Comparison of ENCODE assay signal across 27 cellular contexts in genomic region chrX:20230406-20230805, GRCh38. TPM values are rescaled to one million over a fixed set of nuclear protein-coding genes. Genes with fewer than 3 reads are reported as not detected.
DNase-seq lines count a peak whose midpoint lies in the region; ATAC-seq, FAIRE-seq and TF ChIP-seq lines count a peak whose summit lies in the region.
"Had no signal": no experiment of that assay in that cellular context is flagged by ENCODE, and none has a peak within 500 bp of the region (broad histone marks: within the 10 kb centered on the region; RNA-seq: fewer than 3 reads in every experiment).

No MANE protein-coding gene starts in this region.

- H4K20me1 ChIP-seq in osteoblast (ENCODE audit: insufficient read depth, low read length) = no peaks in the 10 kb centered on the region

- no peaks in the 10 kb centered on the region for H3K4me1 ChIP-seq in osteoblast (ENCODE audit: insufficient read depth, low read length)

- DNase-seq in GM18507 (ENCODE audit: extremely low spot score, insufficient read length, low read depth) (no peak), GM12892 (ENCODE audit: insufficient read length) (no peak), osteoblast (ENCODE audit: insufficient read length, low spot score, missing footprints) (no peak)
- DNase-seq: activated CD8-positive, alpha-beta memory T cell treated with anti-CD3 and anti-CD28 coated beads for 24 hours; activated naive CD4-positive, alpha-beta T cell treated with anti-CD3 and anti-CD28 coated beads, Interleukin-2, amount 10 ng/mL, durations not matched to agents 7 days and 5 days; activated T-cell treated with anti-CD3 and anti-CD28 coated beads, Interleukin-2, amount 50 U/mL, for 24 hours; aorta; CD4-positive, alpha-beta T cell; glutamatergic neuron; GOT3; mammary epithelial cell; NCI-H1105; NCI-H2029; occipital lobe; PC-3; Right ventricle myocardium superior; spleen; stimulated activated CD4-positive, alpha-beta T cell treated with anti-CD3 and anti-CD28 coated beads, Interleukin-4, amount 100 ng/mL, for 4 hours; stimulated activated naive CD8-positive, alpha-beta T cell treated with anti-CD3 and anti-CD28 coated beads, Interleukin-15, Interleukin-2, amounts not matched to agents 100 U/mL and 50 U/mL, for 24 hours; thyroid gland had no signal

- H3K27me3 ChIP-seq in osteoblast (ENCODE audit: insufficient read depth, low read length) = no peaks in the 10 kb centered on the region

- TF ChIP-seq CTCF in osteoblast (IDR thresholded peaks at IDR 0.05; ENCODE audit: extremely low read depth, low read depth, low read length) = no peak

- H3K4me2 ChIP-seq in osteoblast (ENCODE audit: insufficient read depth, low read length) = no peak overlapping the region

- H3K36me3 Mint-ChIP-seq in activated T-helper 17 cell treated with anti-CD3 and anti-CD28 coated beads, Interleukin-2, amount 50 U/mL, for 72 hours (ENCODE audit: low read depth) = peaks cover 84% of the 10 kb centered on the region

- no peaks in the 10 kb centered on the region for H3K79me2 ChIP-seq in osteoblast (ENCODE audit: insufficient read depth, low read length)

- no peak overlapping the region for H2AFZ ChIP-seq in osteoblast (ENCODE audit: low read length)

- H3K27ac Mint-ChIP-seq in activated T-helper 17 cell treated with anti-CD3 and anti-CD28 coated beads, Interleukin-2, amount 50 U/mL, for 72 hours = peak overlapping the region; percentile 9
- H3K27ac Mint-ChIP-seq: activated naive CD4-positive, alpha-beta T cell treated with anti-CD3 and anti-CD28 coated beads, Interleukin-2, amount 10 ng/mL, durations not matched to agents 7 days and 5 days; activated T-cell treated with anti-CD3 and anti-CD28 coated beads, Interleukin-2, amount 50 U/mL, for 24 hours; CD4-positive, alpha-beta T cell; dendritic cell treated with granulocyte-macrophage colony-stimulating factor and Interleukin-4, amounts not matched to agents 40 ng/mL and 50 ng/mL, for 4 days had no signal

- H3K9me3 ChIP-seq in osteoblast (ENCODE audit: low read depth, low read length) = no peaks in the 10 kb centered on the region
- H3K9me3 ChIP-seq: thyroid gland had no signal

- peak; percentile 62 for ATAC-seq in GM19328 (IDR thresholded peaks at IDR 0.05; ENCODE audit: unreplicated experiment)
- ATAC-seq in HG02885 (IDR thresholded peaks at IDR 0.05; ENCODE audit: poor library complexity, unreplicated experiment) = peak; percentile 72
- no peak for ATAC-seq in activated T-helper 17 cell treated with anti-CD3 and anti-CD28 coated beads, Interleukin-2, amount 50 U/mL, for 72 hours (replicated peaks)
- ATAC-seq in HG03108 (IDR thresholded peaks at IDR 0.05; ENCODE audit: unreplicated experiment) = no peak
- ATAC-seq: activated CD4-positive, CD25-positive, alpha-beta regulatory T cell treated with anti-CD3 and anti-CD28 coated beads, Interleukin-2, amount 50 U/mL, for 24 hours; PC-3; stimulated activated naive CD8-positive, alpha-beta T cell treated with anti-CD3 and anti-CD28 coated beads, Interleukin-15, Interleukin-2, amounts not matched to agents 100 U/mL and 50 U/mL, for 24 hours had no signal

- FAIRE-seq in GM18507 (lab: Jason Lieb, UNC) = peak; percentile 51
- no peak for FAIRE-seq in GM12892 (lab: Jason Lieb, UNC)
- FAIRE-seq: endothelial cell of umbilical vein had no signal

- no peak overlapping the region for H3K4me3 Mint-ChIP-seq in activated T-helper 17 cell treated with anti-CD3 and anti-CD28 coated beads, Interleukin-2, amount 50 U/mL, for 72 hours
- H3K4me3 Mint-ChIP-seq: activated naive CD4-positive, alpha-beta T cell treated with anti-CD3 and anti-CD28 coated beads, Interleukin-2, amount 10 ng/mL, durations not matched to agents 7 days and 5 days; activated T-cell treated with anti-CD3 and anti-CD28 coated beads, Interleukin-2, amount 50 U/mL, for 24 hours; CD4-positive, alpha-beta T cell; dendritic cell treated with granulocyte-macrophage colony-stimulating factor and Interleukin-4, amounts not matched to agents 40 ng/mL and 50 ng/mL, for 4 days had no signal

- no peak overlapping the region for H3K4me3 ChIP-seq in osteoblast (ENCODE audit: insufficient read depth, low read length)
- H3K4me3 ChIP-seq: spleen, thyroid gland had no signal

- no peak overlapping the region for H3K27ac ChIP-seq in osteoblast (ENCODE audit: low read depth, low read length)
- H3K27ac ChIP-seq: spleen, thyroid gland had no signal

- H3K4me1 Mint-ChIP-seq in activated T-helper 17 cell treated with anti-CD3 and anti-CD28 coated beads, Interleukin-2, amount 50 U/mL, for 72 hours = peaks cover 23% of the 10 kb centered on the region
- H3K4me1 Mint-ChIP-seq: activated naive CD4-positive, alpha-beta T cell treated with anti-CD3 and anti-CD28 coated beads, Interleukin-2, amount 10 ng/mL, durations not matched to agents 7 days and 5 days had no signal

- H3K27me3 Mint-ChIP-seq in activated T-helper 17 cell treated with anti-CD3 and anti-CD28 coated beads, Interleukin-2, amount 50 U/mL, for 72 hours = no peaks in the 10 kb centered on the region
- H3K27me3 Mint-ChIP-seq: activated naive CD4-positive, alpha-beta T cell treated with anti-CD3 and anti-CD28 coated beads, Interleukin-2, amount 10 ng/mL, durations not matched to agents 7 days and 5 days; CD4-positive, alpha-beta T cell; dendritic cell treated with granulocyte-macrophage colony-stimulating factor and Interleukin-4, amounts not matched to agents 40 ng/mL and 50 ng/mL, for 4 days had no signal

- H3K9me3 Mint-ChIP-seq in activated T-helper 17 cell treated with anti-CD3 and anti-CD28 coated beads, Interleukin-2, amount 50 U/mL, for 72 hours = no peaks in the 10 kb centered on the region
- H3K9me3 Mint-ChIP-seq: CD4-positive, alpha-beta T cell; dendritic cell treated with granulocyte-macrophage colony-stimulating factor and Interleukin-4, amounts not matched to agents 40 ng/mL and 50 ng/mL, for 4 days had no signal

- no peak for TF ChIP-seq POLR2A in GM12892 (IDR thresholded peaks at IDR 0.05; ENCODE audit: low read depth, low read length)

- H3K36me3 ChIP-seq in osteoblast (ENCODE audit: insufficient read depth, low read length) = no peaks in the 10 kb centered on the region
- H3K36me3 ChIP-seq: thyroid gland had no signal

RNA-seq across cellular contexts. Expression of gene RPS6KA3, which starts 36.3 kb away (rescaled TPM):
- 10 to 100 TPM; 53.4 to 64.9 TPM for total RNA-seq in activated T-helper 17 cell treated with anti-CD3 and anti-CD28 coated beads, Interleukin-2, amount 50 U/mL, for 72 hours
- 18.8 TPM for polyA plus RNA-seq in GM12892 (2012; ENCODE audit: missing spikeins)
- 45.4 and 54.6 TPM in 2 replicates for total RNA-seq in osteoblast

Comparison
In these comparisons a context has a peak if more than half of its experiments do, and no peak if none do; other contexts are left out.
1. ATAC-seq: peak in GM19328 (single experiment) and HG02885 (single experiment); none in activated T-helper 17 cell treated with anti-CD3 and anti-CD28 coated beads, Interleukin-2, amount 50 U/mL, for 72 hours (single experiment) and HG03108 (single experiment).